Comparison of ENCODE assay signal across 1 cellular context in the genomic region with DNA sequence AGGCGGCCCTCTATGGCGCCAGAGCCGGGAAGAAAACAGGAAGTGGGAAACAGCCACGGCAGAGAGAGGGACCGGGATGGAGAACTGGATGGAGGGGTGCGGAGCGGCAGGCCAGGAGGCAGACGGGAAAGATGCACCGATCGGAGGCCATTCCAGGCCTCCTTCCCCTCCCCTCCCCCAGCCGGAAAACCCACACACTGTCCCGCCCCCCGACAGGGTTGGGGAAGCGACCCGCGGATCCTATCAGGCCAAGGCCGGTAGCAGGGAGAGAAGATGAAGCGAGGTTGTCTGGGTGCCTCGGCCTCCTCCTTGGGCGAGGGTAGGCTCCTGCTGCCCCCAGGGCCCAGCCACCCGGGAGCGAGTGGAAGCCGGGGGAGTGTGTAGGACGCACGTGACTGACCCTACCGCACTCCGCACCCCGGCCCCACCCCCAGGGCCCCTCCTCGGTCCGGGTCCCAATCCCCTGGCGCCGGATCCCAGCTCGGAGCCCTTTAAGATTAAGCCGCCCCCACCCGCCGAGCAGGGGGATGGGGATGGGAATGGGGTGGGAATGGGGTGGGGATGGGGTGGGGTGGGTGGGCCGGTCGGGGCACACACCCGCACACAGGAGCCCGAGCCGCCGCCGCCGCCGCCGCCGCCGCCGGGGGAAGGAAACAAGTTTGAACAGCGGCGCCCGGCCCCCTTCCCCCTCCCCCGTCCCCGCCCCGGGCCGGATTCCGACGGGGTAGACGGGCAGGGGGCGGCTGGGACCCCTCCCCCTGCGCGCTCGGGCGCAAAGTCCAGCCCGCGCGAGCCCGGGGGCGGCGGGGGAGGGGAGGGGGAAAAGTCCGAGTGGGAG.
A peak's percentile ranks its signal among the peaks of the same experiment; 100 is the strongest.
TF ChIP-seq lines count a peak whose summit lies in the region.

No MANE protein-coding gene starts in this region.

TF ChIP-seq in endothelial cell of umbilical vein, 7 proteins besides CTCF, POLR2A, EP300 and RAD21:
- TF ChIP-seq, protein P1, sequence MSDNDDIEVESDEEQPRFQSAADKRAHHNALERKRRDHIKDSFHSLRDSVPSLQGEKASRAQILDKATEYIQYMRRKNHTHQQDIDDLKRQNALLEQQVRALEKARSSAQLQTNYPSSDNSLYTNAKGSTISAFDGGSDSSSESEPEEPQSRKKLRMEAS (IDR thresholded peaks at IDR 0.05; ENCODE audit: insufficient read depth, insufficient read length): no peak
- peak; percentile 75 for TF ChIP-seq POLR2AphosphoS5 (IDR thresholded peaks at IDR 0.05; ENCODE audit: insufficient read depth, low read depth, low read length)
- TF ChIP-seq FOS (IDR thresholded peaks at IDR 0.05; ENCODE audit: borderline replicate concordance, insufficient read depth, low read length): no peak
TF ChIP-seq in endothelial cell of umbilical vein: peak in this region for 1.
